9 cellular contexts compared by ENCODE assay signal in genomic region chr12:107091381-107091780, GRCh38. TPM values are rescaled to one million over a fixed set of nuclear protein-coding genes. Genes with fewer than 3 reads are reported as not detected.
DNase-seq lines count a peak whose midpoint lies in the region; ATAC-seq and TF ChIP-seq lines count a peak whose summit lies in the region.
"Had no signal": no experiment of that assay in that cellular context is flagged by ENCODE, and none has a peak within 500 bp of the region (broad histone marks: within the 10 kb centered on the region; RNA-seq: fewer than 3 reads in every experiment).

No MANE protein-coding gene starts in this region.

- peaks cover 7% of the 10 kb centered on the region for H3K9me3 Mint-ChIP-seq in activated T-helper 2 cell treated with anti-CD3 and anti-CD28 coated beads, Interferon-gamma antibody, Interleukin-2, Interleukin-4, amounts not matched to agents 10 μg/mL and 5 μg/mL and 100 μg/mL, durations not matched to agents 14 hours and 24 hours and 36 hours

- no peak for TF ChIP-seq CTCF in esophagus squamous epithelium (IDR thresholded peaks at IDR 0.05)

- H3K36me3 ChIP-seq in ES-I3 (ENCODE audit: insufficient read depth, low read length) (no peaks in the 10 kb centered on the region; the same call in 1 of the 2 replicates), esophagus squamous epithelium (no peaks in the 10 kb centered on the region), rectal smooth muscle tissue (ENCODE audit: control insufficient read depth, insufficient read depth, low read length) (no peaks in the 10 kb centered on the region)

- TF ChIP-seq POLR2A in esophagus squamous epithelium (IDR thresholded peaks at IDR 0.05) = no peak

- H3K27me3 ChIP-seq in esophagus squamous epithelium = no peaks in the 10 kb centered on the region
- no peaks in the 10 kb centered on the region for H3K27me3 ChIP-seq in rectal smooth muscle tissue (ENCODE audit: control insufficient read depth, insufficient read depth, low read length)

- H3K27me3 Mint-ChIP-seq in activated T-helper 2 cell treated with anti-CD3 and anti-CD28 coated beads, Interferon-gamma antibody, Interleukin-2, Interleukin-4, amounts not matched to agents 10 μg/mL and 5 μg/mL and 100 μg/mL, durations not matched to agents 14 hours and 24 hours and 36 hours (ENCODE audit: low read depth) = no peaks in the 10 kb centered on the region

- H3K27ac ChIP-seq in esophagus squamous epithelium (peak overlapping the region in 3 of 4 donors; percentile 97 to 99 (median 97)), rectal smooth muscle tissue (ENCODE audit: low read depth, low read length) (peak overlapping the region; percentile 99)

- 21 to 24% methylated on average over 4 of the region's 4 CpGs for whole genome bisulfite sequencing in esophagus squamous epithelium, 2 donors

- DNase-seq in NCI-H460 (ENCODE audit: extremely low read depth, low read depth) (peak; percentile 16), esophagus squamous epithelium (lab: John Stamatoyannopoulos, UW) (no peak), DMS79 (lab: John Stamatoyannopoulos, UW) (no peak)
- no peak for DNase-seq in activated T-helper 2 cell treated with anti-CD3 and anti-CD28 coated beads, Interferon-gamma antibody, Interleukin-2, Interleukin-4, amounts not matched to agents 10 μg/mL and 5 μg/mL and 100 μg/mL, durations not matched to agents 14 hours and 24 hours and 36 hours (ENCODE audit: low spot score)
- DNase-seq in effector CD8-positive, alpha-beta T cell (lab: John Stamatoyannopoulos, UW) = no peak

- H3K4me1 ChIP-seq in ES-I3 (ENCODE audit: insufficient read depth, low read length) (no peaks in the 10 kb centered on the region), esophagus squamous epithelium (peaks cover 3 to 30% (median 8%) of the 10 kb centered on the region in 3 donors), rectal smooth muscle tissue (ENCODE audit: control insufficient read depth, insufficient read depth, low read length) (peaks cover 11% of the 10 kb centered on the region)

- H3K27ac Mint-ChIP-seq in activated T-helper 2 cell treated with anti-CD3 and anti-CD28 coated beads, Interferon-gamma antibody, Interleukin-2, Interleukin-4, amounts not matched to agents 10 μg/mL and 5 μg/mL and 100 μg/mL, durations not matched to agents 14 hours and 24 hours and 36 hours = no peak overlapping the region
- H3K27ac Mint-ChIP-seq: WTC11 had no signal

- peaks cover 5% of the 10 kb centered on the region for H3K36me3 Mint-ChIP-seq in activated T-helper 2 cell treated with anti-CD3 and anti-CD28 coated beads, Interferon-gamma antibody, Interleukin-2, Interleukin-4, amounts not matched to agents 10 μg/mL and 5 μg/mL and 100 μg/mL, durations not matched to agents 14 hours and 24 hours and 36 hours (ENCODE audit: low read depth)

- intact Hi-C loops in esophagus squamous epithelium (cut with DNase I) = loop anchor here (10.0 kb wide), 1 partner anchor 137 kb away; the partner anchor contains the start of gene TMEM263
- intact Hi-C loops in activated T-helper 2 cell treated with anti-CD3 and anti-CD28 coated beads, Interferon-gamma antibody, Interleukin-2, Interleukin-4, amounts not matched to agents 10 μg/mL and 5 μg/mL and 100 μg/mL, durations not matched to agents 14 hours and 24 hours and 36 hours (cut with micrococcal nuclease) = no loop called here

- H3K4me3 ChIP-seq in esophagus squamous epithelium = peak overlapping the region in 3 of 4 donors; percentile 83 to 93 (median 83)
- H3K4me3 ChIP-seq in rectal smooth muscle tissue (ENCODE audit: low read length) = peak overlapping the region; percentile 98

- no peak for ATAC-seq in GM19395 (IDR thresholded peaks at IDR 0.05; ENCODE audit: unreplicated experiment)

- H3K4me1 Mint-ChIP-seq in activated T-helper 2 cell treated with anti-CD3 and anti-CD28 coated beads, Interferon-gamma antibody, Interleukin-2, Interleukin-4, amounts not matched to agents 10 μg/mL and 5 μg/mL and 100 μg/mL, durations not matched to agents 14 hours and 24 hours and 36 hours (ENCODE audit: low read depth) = peaks cover 2% of the 10 kb centered on the region

- H3K4me3 Mint-ChIP-seq in activated T-helper 2 cell treated with anti-CD3 and anti-CD28 coated beads, Interferon-gamma antibody, Interleukin-2, Interleukin-4, amounts not matched to agents 10 μg/mL and 5 μg/mL and 100 μg/mL, durations not matched to agents 14 hours and 24 hours and 36 hours (ENCODE audit: low read depth) = no peak overlapping the region
- H3K4me3 Mint-ChIP-seq: WTC11 had no signal

- H3K9ac ChIP-seq in ES-I3 (ENCODE audit: low read depth, low read length) = peak overlapping the region; percentile 100; the same call in 1 of the 2 replicates
- no peak overlapping the region for H3K9ac ChIP-seq in rectal smooth muscle tissue (ENCODE audit: low read length)

- H3K9me3 ChIP-seq in ES-I3 (ENCODE audit: control insufficient read depth, insufficient read depth, low read length) = no peaks in the 10 kb centered on the region
- H3K9me3 ChIP-seq in esophagus squamous epithelium = no peaks in the 10 kb centered on the region

RNA-seq across cellular contexts. Expression of gene CRY1, which starts 2.0 kb away (rescaled TPM):
- total RNA-seq in NCI-H460 (2014; rRNA removed; shearing (Covaris generic)) = 45.7 and 47.4 TPM in 2 replicates
- 69.8 and 76.1 TPM in 2 replicates for polyA plus RNA-seq in NCI-H460 (2014; cell fraction: nucleus; rRNA removed)
- total RNA-seq in esophagus squamous epithelium = 10 to 100 TPM in 2 of 4 donors, 1 to 10 TPM in 2; 5.7 to 14.3 (median 10.8) TPM
- total RNA-seq in activated T-helper 2 cell treated with anti-CD3 and anti-CD28 coated beads, Interferon-gamma antibody, Interleukin-2, Interleukin-4, amounts not matched to agents 10 μg/mL and 5 μg/mL and 100 μg/mL, durations not matched to agents 14 hours and 24 hours and 36 hours = 25.4 and 26.0 TPM in 2 replicates
